Comparison of ENCODE assay signal across 24 cellular contexts in the genomic region with DNA sequence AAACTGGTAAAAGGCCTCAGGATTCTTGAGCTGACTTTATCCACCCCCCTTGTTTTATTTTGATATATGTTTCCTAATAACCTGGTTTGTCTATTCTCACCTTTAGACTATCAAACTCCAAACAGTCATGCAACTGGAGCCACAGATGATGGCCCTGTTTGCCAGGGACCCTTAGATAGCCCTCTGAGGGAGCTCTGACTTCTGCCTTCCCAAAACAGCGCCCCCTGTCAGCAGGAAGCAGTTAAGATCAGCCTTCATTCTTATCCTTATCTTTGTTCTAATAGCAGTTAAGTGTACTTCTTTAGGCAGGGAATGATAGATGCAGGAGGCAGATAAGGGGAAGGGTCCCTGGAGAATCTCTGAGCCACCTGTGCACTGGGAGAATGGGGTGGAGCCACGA. TPM values are rescaled to one million over a fixed set of nuclear protein-coding genes. Genes with fewer than 3 reads are reported as not detected.
DNase-seq lines count a peak whose midpoint lies in the region; ATAC-seq, FAIRE-seq and TF ChIP-seq lines count a peak whose summit lies in the region.
"Had no signal": no experiment of that assay in that cellular context is flagged by ENCODE, and none has a peak within 500 bp of the region (broad histone marks: within the 10 kb centered on the region; RNA-seq: fewer than 3 reads in every experiment).

No MANE protein-coding gene starts in this region.

- H3K27me3 Mint-ChIP-seq in neural progenitor cell (ENCODE audit: insufficient read depth, low read depth) = no peaks in the 10 kb centered on the region
- H3K27me3 Mint-ChIP-seq: progenitor cell of endocrine pancreas had no signal

- H3K4me1 Mint-ChIP-seq in neural progenitor cell = no peaks in the 10 kb centered on the region

- no peaks in the 10 kb centered on the region for H3K79me2 ChIP-seq in HCT116 (ENCODE audit: insufficient read depth, low read length)
- H3K79me2 ChIP-seq in K562 (ENCODE audit: control insufficient read depth, insufficient read depth, low read length) = no peaks in the 10 kb centered on the region
- no peaks in the 10 kb centered on the region for H3K79me2 ChIP-seq in neural progenitor cell (ENCODE audit: low read depth)

- no peaks in the 10 kb centered on the region for H3K9me1 ChIP-seq in K562 (ENCODE audit: control insufficient read depth, insufficient read depth, low read length)

- RAD21 ChIA-PET in HCT116 (lab: Charles Lee; ENCODE audit: low non-redundant PET in 1 of 2, low total read pairs in 2 of 2, uncharacterized antibody in 2 of 2, unreplicated experiment in 2 of 2) = no interaction called here

- POLR2A ChIA-PET in HCT116 (lab: Charles Lee) = no interaction called here
- POLR2A ChIA-PET in K562 (lab: Yijun Ruan, JAX) = no interaction called here

- H3K27ac ChIP-seq in HCT116 (ENCODE audit: low read depth, low read length) (no peak overlapping the region), K562 (ENCODE audit: extremely low read depth, low read depth, low read length) (no peak overlapping the region), neural progenitor cell (no peak overlapping the region), neuronal stem cell (replicated peaks; ENCODE audit: low read length) (no peak overlapping the region)
- H3K27ac ChIP-seq: esophagus muscularis mucosa, heart left ventricle, WERI-Rb-1 had no signal

- no peak overlapping the region for H3K27ac Mint-ChIP-seq in neural progenitor cell
- H3K27ac Mint-ChIP-seq: activated CD4-positive, alpha-beta memory T cell treated with anti-CD3 and anti-CD28 coated beads for 36 hours; activated naive CD8-positive, alpha-beta T cell; activated T-cell treated with anti-CD3 and anti-CD28 coated beads, Interleukin-2, amount 50 U/mL, for 72 hours; progenitor cell of endocrine pancreas; T-helper 1 cell treated with Interleukin-12 subunit alpha and Interleukin-12 subunit beta and Interleukin-4 antibody, amounts not matched to agents 30 μg/mL and 1 μg/mL, for 36 hours had no signal

- no peak overlapping the region for H3K4ac ChIP-seq in neuronal stem cell (ENCODE audit: low read length)

- H3K36me3 ChIP-seq in GM06990 (ENCODE audit: control insufficient read depth, insufficient read depth, low read length) (no peaks in the 10 kb centered on the region), HCT116 (ENCODE audit: control insufficient read depth in 1 of 2, insufficient read depth in 2 of 2, low read length in 2 of 2) (no peaks in the 10 kb centered on the region), K562 (ENCODE audit: control insufficient read depth, insufficient read depth, low read length) (no peaks in the 10 kb centered on the region), neural progenitor cell (no peaks in the 10 kb centered on the region), neuronal stem cell (replicated peaks in 1 of 2; ENCODE audit: control insufficient read depth in 2 of 2, insufficient read depth in 2 of 2, low read length in 2 of 2) (no peaks in the 10 kb centered on the region)
- H3K36me3 ChIP-seq: esophagus muscularis mucosa, heart left ventricle, WERI-Rb-1 had no signal

- no peak overlapping the region for H3K14ac ChIP-seq in neuronal stem cell (ENCODE audit: low read length)

- H3K4me1 ChIP-seq in HCT116 (ENCODE audit: control insufficient read depth in 1 of 2, insufficient read depth in 2 of 2, low read length in 2 of 2) (peaks cover 12 to 16% of the 10 kb centered on the region in 2 experiments), K562 (replicated peaks in 1 of 2; ENCODE audit: control insufficient read depth in 2 of 2, insufficient read depth in 2 of 2, low read length in 2 of 2) (no peaks in the 10 kb centered on the region), neural progenitor cell (no peaks in the 10 kb centered on the region), neuronal stem cell (ENCODE audit: control insufficient read depth in 2 of 2, insufficient read depth in 1 of 2, low read depth in 1 of 2, low read length in 2 of 2) (no peaks in the 10 kb centered on the region)
- H3K4me1 ChIP-seq: esophagus muscularis mucosa, heart left ventricle had no signal

- H3K79me1 ChIP-seq in neuronal stem cell (ENCODE audit: low read depth, low read length) = no peaks in the 10 kb centered on the region

- H3K23ac ChIP-seq in neuronal stem cell (ENCODE audit: low read depth, low read length, poor library complexity) = no peak overlapping the region

- H3K9me2 ChIP-seq in HCT116 (ENCODE audit: insufficient read depth) = no peaks in the 10 kb centered on the region

- no peaks in the 10 kb centered on the region for H3F3A ChIP-seq in neural progenitor cell (ENCODE audit: low read depth)

- BruUV-seq in HCT116 (replicated peaks; lab: Mats Ljungman, UMichigan) (no TSS peak), K562 (replicated peaks; lab: Mats Ljungman, UMichigan) (no TSS peak)

- TF ChIP-seq POLR2A in HCT116 (IDR thresholded peaks at IDR 0.05; ENCODE audit: borderline replicate concordance, extremely low read depth, insufficient read depth, insufficient read length) = no peak
- TF ChIP-seq POLR2A in K562 (conservative IDR thresholded peaks at IDR 0.05) = no peak
- no peak for TF ChIP-seq POLR2A in H54 (IDR thresholded peaks at IDR 0.05; ENCODE audit: low read depth, low read length)

- TF ChIP-seq RAD21 in HCT116 (IDR thresholded peaks at IDR 0.05; ENCODE audit: low read depth) = no peak
- no peak for TF ChIP-seq RAD21 in K562 (CRISPR knock-in tag; conservative IDR thresholded peaks at IDR 0.05 in 1 of 2, IDR thresholded peaks at IDR 0.05 in 1 of 2)

- H2BK120ac ChIP-seq in neuronal stem cell (ENCODE audit: low read depth, low read length) = no peak overlapping the region

- H3K9me3 Mint-ChIP-seq in neural progenitor cell = peaks cover 2% of the 10 kb centered on the region
- H3K9me3 Mint-ChIP-seq: activated CD4-positive, alpha-beta memory T cell treated with anti-CD3 and anti-CD28 coated beads for 36 hours; T-helper 1 cell treated with Interleukin-12 subunit alpha and Interleukin-12 subunit beta and Interleukin-4 antibody, amounts not matched to agents 30 μg/mL and 1 μg/mL, for 36 hours had no signal

- no peak overlapping the region for H2BK12ac ChIP-seq in neuronal stem cell (ENCODE audit: low read length)

- no peak overlapping the region for H3K9ac ChIP-seq in HCT116 (ENCODE audit: low read length)
- no peak overlapping the region for H3K9ac ChIP-seq in K562 (ENCODE audit: insufficient read depth in 1 of 2, low read depth in 2 of 2, low read length in 2 of 2)
- H3K9ac ChIP-seq in neural progenitor cell = no peak overlapping the region
- no peak overlapping the region for H3K9ac ChIP-seq in neuronal stem cell (ENCODE audit: low read depth, low read length, poor library complexity)

- no peak overlapping the region for H3K4me3 ChIP-seq in GM06990 (replicated peaks; ENCODE audit: low read depth, low read length)
- H3K4me3 ChIP-seq in HCT116 (replicated peaks in 1 of 2; ENCODE audit: low read depth in 1 of 2, low read length in 2 of 2) = no peak overlapping the region
- no peak overlapping the region for H3K4me3 ChIP-seq in K562
- H3K4me3 ChIP-seq in neural progenitor cell = no peak overlapping the region
- no peak overlapping the region for H3K4me3 ChIP-seq in neuronal stem cell (ENCODE audit: low read length in 2 of 2)
- H3K4me3 ChIP-seq: esophagus muscularis mucosa, heart left ventricle, lung had no signal

- H2AFZ ChIP-seq in HCT116 (ENCODE audit: low read depth, low read length, poor library complexity, severe bottlenecking) (no peak overlapping the region), K562 (ENCODE audit: low read depth, low read length) (no peak overlapping the region), neural progenitor cell (replicated peaks) (no peak overlapping the region), neuronal stem cell (ENCODE audit: low read length) (no peak overlapping the region)

- no peak overlapping the region for H4K8ac ChIP-seq in neuronal stem cell (ENCODE audit: low read depth, low read length)

- WGBS in K562 (ENCODE audit: insufficient coverage, low coverage, missing lambda C conversion rate) = 0% methylated on average over 2 of the region's 2 CpGs
- no CpG with 5 or more reads among the region's 2 CpGs for whole genome bisulfite sequencing in neuronal stem cell (ENCODE audit: extremely low coverage in 2 of 2, insufficient read length in 2 of 2, insufficient replicate concordance in 1 of 2), 2 donors

- intact Hi-C loops in HCT116 (cut with micrococcal nuclease) (no loop called here), K562 (cut with micrococcal nuclease) (no loop called here)

- H3K4me2 ChIP-seq in HCT116 (ENCODE audit: low read length) (no peak overlapping the region), K562 (ENCODE audit: insufficient read depth, low read length) (no peak overlapping the region), neural progenitor cell (no peak overlapping the region), neuronal stem cell (ENCODE audit: insufficient read depth, low read length, poor library complexity, severe bottlenecking) (no peak overlapping the region)

- FAIRE-seq in K562 (lab: Jason Lieb, UNC) (no peak), H54 (lab: Jason Lieb, UNC) (no peak)

- CTCF ChIA-PET in HCT116 (lab: Charles Lee) = no interaction called here
- CTCF ChIA-PET in K562 (lab: Yijun Ruan, JAX; ENCODE audit: low intra/inter-chr PET ratio) = no interaction called here

- H2BK5ac ChIP-seq in neuronal stem cell (ENCODE audit: low read length) = no peak overlapping the region

- TF ChIP-seq EP300 in K562 (IDR thresholded peaks at IDR 0.05; ENCODE audit: low read length) = no peak

- no peaks in the 10 kb centered on the region for H3K9me3 ChIP-seq in HCT116 (ENCODE audit: control insufficient read depth in 1 of 2, insufficient read depth in 1 of 2, low read depth in 1 of 2, low read length in 2 of 2)
- H3K9me3 ChIP-seq in K562 (replicated peaks; ENCODE audit: control insufficient read depth, insufficient read depth, low read depth, low read length) = no peaks in the 10 kb centered on the region
- no peaks in the 10 kb centered on the region for H3K9me3 ChIP-seq in neural progenitor cell (ENCODE audit: low read depth)
- H3K9me3 ChIP-seq in neuronal stem cell (replicated peaks in 1 of 2; ENCODE audit: control insufficient read depth in 2 of 2, insufficient read depth in 1 of 2, low read depth in 1 of 2, low read length in 2 of 2) = no peaks in the 10 kb centered on the region
- H3K9me3 ChIP-seq: esophagus muscularis mucosa had no signal

- ATAC-seq in HCT116 = no peak
- ATAC-seq in K562 = no peak
- ATAC-seq: activated T-cell treated with anti-CD3 and anti-CD28 coated beads, Interleukin-2, amount 50 U/mL, for 72 hours; heart left ventricle had no signal

- no peak overlapping the region for H3K18ac ChIP-seq in neuronal stem cell (ENCODE audit: low read length)

- no peaks in the 10 kb centered on the region for H4K20me1 ChIP-seq in HCT116 (ENCODE audit: insufficient read depth)
- H4K20me1 ChIP-seq in K562 (replicated peaks; ENCODE audit: control insufficient read depth, insufficient read depth, low read length) = no peaks in the 10 kb centered on the region
- no peaks in the 10 kb centered on the region for H4K20me1 ChIP-seq in neural progenitor cell (ENCODE audit: low read depth)

- TF ChIP-seq CTCF in GM06990 (IDR thresholded peaks at IDR 0.05; ENCODE audit: insufficient read depth, low read length, poor library complexity, severe bottlenecking) (peak; percentile 31), HCT116 (IDR thresholded peaks at IDR 0.05 in 2 of 3, conservative IDR thresholded peaks at IDR 0.05 in 1 of 3; ENCODE audit: borderline replicate concordance in 1 of 3, insufficient read depth in 1 of 3, low read depth in 2 of 3, low read length in 2 of 3) (peak in 2 of 3 experiments; percentile 43 to 68; a peak in 4 of 6 replicates), K562 (IDR thresholded peaks at IDR 0.05 in 2 of 3, conservative IDR thresholded peaks at IDR 0.05 in 1 of 3; ENCODE audit: insufficient read depth in 2 of 3, low read depth in 1 of 3, low read length in 3 of 3) (peak; percentile 14 to 46 (median 29); a peak in 3 of 6 replicates), neural progenitor cell (IDR thresholded peaks at IDR 0.05) (peak; percentile 50)

- in situ Hi-C loops in K562 (cut with MboI) = no loop called here

- no peak overlapping the region for H2BK15ac ChIP-seq in neuronal stem cell (ENCODE audit: low read length)

- no peak overlapping the region for H4K91ac ChIP-seq in neuronal stem cell (ENCODE audit: low read depth, low read length, poor library complexity)

- no peaks in the 10 kb centered on the region for H3K36me3 Mint-ChIP-seq in neural progenitor cell
- H3K36me3 Mint-ChIP-seq: activated CD4-positive, alpha-beta memory T cell treated with anti-CD3 and anti-CD28 coated beads for 36 hours had no signal

- DNase-seq in GM06990 (ENCODE audit: extremely low read depth, insufficient read length) = no peak
- no peak for DNase-seq in HCT116 (ENCODE audit: low read depth, low spot score)
- no peak for DNase-seq in K562 (ENCODE audit: extremely low read depth in 1 of 4, low spot score in 3 of 4)
- peak; percentile 4 for DNase-seq in neural progenitor cell (ENCODE audit: low spot score)
- no peak for DNase-seq in neuronal stem cell (ENCODE audit: low spot score)
- no peak for DNase-seq in germinal center (ENCODE audit: low spot score)
- DNase-seq in H54 (ENCODE audit: insufficient read length, low spot score) = no peak
- DNase-seq: activated CD4-positive, alpha-beta memory T cell treated with anti-CD3 and anti-CD28 coated beads for 36 hours; activated T-cell treated with anti-CD3 and anti-CD28 coated beads, Interleukin-2, amount 50 U/mL, for 72 hours; C1 segment of cervical spinal cord; DMS53; heart left ventricle; IMR-90; NCI-H1048; NCI-H2107; NCI-H748 treated with DMSO at 0.1 percent for 48 hours; Right ventricle myocardium superior; WERI-Rb-1 had no signal

- peaks cover 1% of the 10 kb centered on the region for H3K27me3 ChIP-seq in GM06990 (replicated peaks; ENCODE audit: control insufficient read depth, insufficient read depth, low read length)
- H3K27me3 ChIP-seq in HCT116 (ENCODE audit: insufficient read depth, low read length) = no peaks in the 10 kb centered on the region
- no peaks in the 10 kb centered on the region for H3K27me3 ChIP-seq in K562 (ENCODE audit: control insufficient read depth in 2 of 2, insufficient read depth in 2 of 2, low read length in 2 of 2)
- no peaks in the 10 kb centered on the region for H3K27me3 ChIP-seq in neural progenitor cell
- no peaks in the 10 kb centered on the region for H3K27me3 ChIP-seq in neuronal stem cell (ENCODE audit: control insufficient read depth in 3 of 3, insufficient read depth in 3 of 3, low read depth in 1 of 3, low read length in 3 of 3)
- H3K27me3 ChIP-seq: esophagus muscularis mucosa, heart left ventricle had no signal

- no peak overlapping the region for H2AK5ac ChIP-seq in neuronal stem cell (ENCODE audit: low read depth, low read length)

- no peak overlapping the region for H3K4me3 Mint-ChIP-seq in neural progenitor cell
- H3K4me3 Mint-ChIP-seq: activated CD4-positive, alpha-beta memory T cell treated with anti-CD3 and anti-CD28 coated beads for 36 hours; activated naive CD8-positive, alpha-beta T cell; activated T-cell treated with anti-CD3 and anti-CD28 coated beads, Interleukin-2, amount 50 U/mL, for 72 hours; T-helper 1 cell treated with Interleukin-12 subunit alpha and Interleukin-12 subunit beta and Interleukin-4 antibody, amounts not matched to agents 30 μg/mL and 1 μg/mL, for 36 hours had no signal

RNA-seq across cellular contexts. Expression of a gene that starts 27.5 kb away (rescaled TPM):
- total RNA-seq in HCT116 (2021; ENCODE audit: unreplicated experiment) = not detected
- not detected in 2 replicates for polyA plus RNA-seq in HCT116 (2012)
- total RNA-seq in K562 (2011; cell fraction: chromatin; rRNA removed; ENCODE audit: low replicate concordance) = not detected in 2 replicates
- total RNA-seq in K562 (2011; cell fraction: nucleolus; rRNA removed) = not detected in 2 replicates
- not detected in 2 replicates for total RNA-seq in K562 (2011; cell fraction: nucleoplasm; rRNA removed)
- not detected in 2 replicates for total RNA-seq in K562 (2014; rRNA removed)
- total RNA-seq in K562 (2014; rRNA removed; fragmentation: Illumina TruSeq; extraction: Trizol) = not detected in 2 replicates
- total RNA-seq in K562 (2015; rRNA removed; fragmentation: Illumina TruSeq; extraction: Trizol) = not detected in 2 replicates
- not detected in 2 replicates for total RNA-seq in K562 (2021)
- not detected in 2 replicates for polyA plus RNA-seq in K562 (2011; rRNA removed)
- polyA plus RNA-seq in K562 (2011; cell fraction: cytosol; rRNA removed) = not detected in 2 replicates
- not detected in 2 replicates for polyA plus RNA-seq in K562 (2011; cell fraction: nucleus; rRNA removed)
- polyA plus RNA-seq in K562 (2012) = not detected in 2 replicates
- not detected in 2 replicates for polyA plus RNA-seq in K562 (2014; fragmentation: Illumina TruSeq; extraction: Trizol)
- polyA plus RNA-seq in K562 (2014; fragmentation: Nextera tagmentation; extraction: Ambion mirVana) = not detected
- polyA plus RNA-seq in K562 (2014; rRNA removed) = not detected in 2 replicates
- polyA minus RNA-seq in K562 (2011; rRNA and poly(A)+ RNA removed) = not detected in 2 replicates
- polyA minus RNA-seq in K562 (2011; cell fraction: cytosol; rRNA and poly(A)+ RNA removed) = not detected in 2 replicates
- not detected in 2 replicates for polyA minus RNA-seq in K562 (2011; cell fraction: nucleus; rRNA and poly(A)+ RNA removed)
- total RNA-seq in neural progenitor cell (ENCODE audit: low replicate concordance) = not detected in 2 replicates
- polyA plus RNA-seq in neuronal stem cell (2013, experiment 1 of 2) = 0.07 TPM
- polyA plus RNA-seq in neuronal stem cell (2013, experiment 2 of 2) = 0.07 TPM
- total RNA-seq: dermis microvascular lymphatic vessel endothelial cell, IMR-90, progenitor cell of endocrine pancreas, Right ventricle myocardium superior had no signal
- polyA plus RNA-seq: heart left ventricle, IMR-90 had no signal
